ENCODE assay signal across 1 cellular context in the genomic region with DNA sequence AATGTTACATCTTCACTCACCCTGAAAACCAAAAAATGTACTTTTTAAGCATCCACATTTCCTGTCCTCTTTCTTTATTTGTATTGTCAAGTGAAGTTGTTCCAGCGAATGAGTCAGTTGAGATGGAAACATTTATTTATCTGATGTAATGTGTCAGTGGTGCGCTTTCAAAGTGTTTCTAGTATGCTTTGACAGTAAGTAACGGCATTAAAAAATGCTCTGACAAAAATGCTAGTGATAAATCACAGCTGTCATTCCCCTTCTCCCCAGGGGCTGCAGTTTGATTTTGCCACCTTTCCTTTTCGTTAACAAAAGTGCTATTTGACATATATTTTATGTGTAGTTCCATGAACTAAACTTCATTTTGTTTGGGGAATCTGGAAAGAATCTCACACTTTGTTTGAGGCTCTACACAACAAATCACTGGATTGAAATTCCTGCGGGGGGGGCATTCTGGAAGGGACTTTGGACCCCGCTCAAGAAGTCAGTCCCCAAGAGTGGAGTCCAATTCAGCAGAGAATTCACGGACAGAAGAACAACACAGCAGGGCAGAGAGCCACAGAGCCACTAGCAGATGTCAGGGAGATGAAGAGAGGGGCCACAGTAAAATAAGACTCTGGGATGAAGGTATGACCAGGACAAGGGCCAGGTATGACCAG.
TF ChIP-seq lines count a peak whose summit lies in the region.

No MANE protein-coding gene starts in this region.

TF ChIP-seq in GM23338, 12 proteins besides CTCF, POLR2A, EP300 and RAD21 (continued from another document):
- TF ChIP-seq, protein P1, sequence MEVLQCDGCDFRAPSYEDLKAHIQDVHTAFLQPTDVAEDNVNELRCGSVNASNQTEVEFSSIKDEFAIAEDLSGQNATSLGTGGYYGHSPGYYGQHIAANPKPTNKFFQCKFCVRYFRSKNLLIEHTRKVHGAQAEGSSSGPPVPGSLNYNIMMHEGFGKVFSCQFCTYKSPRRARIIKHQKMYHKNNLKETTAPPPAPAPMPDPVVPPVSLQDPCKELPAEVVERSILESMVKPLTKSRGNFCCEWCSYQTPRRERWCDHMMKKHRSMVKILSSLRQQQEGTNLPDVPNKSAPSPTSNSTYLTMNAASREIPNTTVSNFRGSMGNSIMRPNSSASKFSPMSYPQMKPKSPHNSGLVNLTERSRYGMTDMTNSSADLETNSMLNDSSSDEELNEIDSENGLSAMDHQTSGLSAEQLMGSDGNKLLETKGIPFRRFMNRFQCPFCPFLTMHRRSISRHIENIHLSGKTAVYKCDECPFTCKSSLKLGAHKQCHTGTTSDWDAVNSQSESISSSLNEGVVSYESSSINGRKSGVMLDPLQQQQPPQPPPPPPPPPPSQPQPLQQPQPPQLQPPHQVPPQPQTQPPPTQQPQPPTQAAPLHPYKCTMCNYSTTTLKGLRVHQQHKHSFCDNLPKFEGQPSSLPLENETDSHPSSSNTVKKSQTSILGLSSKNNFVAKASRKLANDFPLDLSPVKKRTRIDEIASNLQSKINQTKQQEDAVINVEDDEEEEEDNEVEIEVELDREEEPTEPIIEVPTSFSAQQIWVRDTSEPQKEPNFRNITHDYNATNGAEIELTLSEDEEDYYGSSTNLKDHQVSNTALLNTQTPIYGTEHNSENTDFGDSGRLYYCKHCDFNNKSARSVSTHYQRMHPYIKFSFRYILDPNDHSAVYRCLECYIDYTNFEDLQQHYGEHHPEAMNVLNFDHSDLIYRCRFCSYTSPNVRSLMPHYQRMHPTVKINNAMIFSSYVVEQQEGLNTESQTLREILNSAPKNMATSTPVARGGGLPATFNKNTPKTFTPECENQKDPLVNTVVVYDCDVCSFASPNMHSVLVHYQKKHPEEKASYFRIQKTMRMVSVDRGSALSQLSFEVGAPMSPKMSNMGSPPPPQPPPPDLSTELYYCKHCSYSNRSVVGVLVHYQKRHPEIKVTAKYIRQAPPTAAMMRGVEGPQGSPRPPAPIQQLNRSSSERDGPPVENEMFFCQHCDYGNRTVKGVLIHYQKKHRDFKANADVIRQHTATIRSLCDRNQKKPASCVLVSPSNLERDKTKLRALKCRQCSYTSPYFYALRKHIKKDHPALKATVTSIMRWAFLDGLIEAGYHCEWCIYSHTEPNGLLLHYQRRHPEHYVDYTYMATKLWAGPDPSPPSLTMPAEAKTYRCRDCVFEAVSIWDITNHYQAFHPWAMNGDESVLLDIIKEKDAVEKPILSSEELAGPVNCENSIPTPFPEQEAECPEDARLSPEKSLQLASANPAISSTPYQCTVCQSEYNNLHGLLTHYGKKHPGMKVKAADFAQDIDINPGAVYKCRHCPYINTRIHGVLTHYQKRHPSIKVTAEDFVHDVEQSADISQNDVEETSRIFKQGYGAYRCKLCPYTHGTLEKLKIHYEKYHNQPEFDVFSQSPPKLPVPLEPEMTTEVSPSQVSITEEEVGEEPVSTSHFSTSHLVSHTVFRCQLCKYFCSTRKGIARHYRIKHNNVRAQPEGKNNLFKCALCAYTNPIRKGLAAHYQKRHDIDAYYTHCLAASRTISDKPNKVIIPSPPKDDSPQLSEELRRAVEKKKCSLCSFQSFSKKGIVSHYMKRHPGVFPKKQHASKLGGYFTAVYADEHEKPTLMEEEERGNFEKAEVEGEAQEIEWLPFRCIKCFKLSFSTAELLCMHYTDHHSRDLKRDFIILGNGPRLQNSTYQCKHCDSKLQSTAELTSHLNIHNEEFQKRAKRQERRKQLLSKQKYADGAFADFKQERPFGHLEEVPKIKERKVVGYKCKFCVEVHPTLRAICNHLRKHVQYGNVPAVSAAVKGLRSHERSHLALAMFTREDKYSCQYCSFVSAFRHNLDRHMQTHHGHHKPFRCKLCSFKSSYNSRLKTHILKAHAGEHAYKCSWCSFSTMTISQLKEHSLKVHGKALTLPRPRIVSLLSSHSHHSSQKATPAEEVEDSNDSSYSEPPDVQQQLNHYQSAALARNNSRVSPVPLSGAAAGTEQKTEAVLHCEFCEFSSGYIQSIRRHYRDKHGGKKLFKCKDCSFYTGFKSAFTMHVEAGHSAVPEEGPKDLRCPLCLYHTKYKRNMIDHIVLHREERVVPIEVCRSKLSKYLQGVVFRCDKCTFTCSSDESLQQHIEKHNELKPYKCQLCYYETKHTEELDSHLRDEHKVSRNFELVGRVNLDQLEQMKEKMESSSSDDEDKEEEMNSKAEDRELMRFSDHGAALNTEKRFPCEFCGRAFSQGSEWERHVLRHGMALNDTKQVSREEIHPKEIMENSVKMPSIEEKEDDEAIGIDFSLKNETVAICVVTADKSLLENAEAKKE (CRISPR knock-in tag; IDR thresholded peaks at IDR 0.05), result no peak
